Comparison of ENCODE assay signal across 24 cellular contexts in the genomic region with DNA sequence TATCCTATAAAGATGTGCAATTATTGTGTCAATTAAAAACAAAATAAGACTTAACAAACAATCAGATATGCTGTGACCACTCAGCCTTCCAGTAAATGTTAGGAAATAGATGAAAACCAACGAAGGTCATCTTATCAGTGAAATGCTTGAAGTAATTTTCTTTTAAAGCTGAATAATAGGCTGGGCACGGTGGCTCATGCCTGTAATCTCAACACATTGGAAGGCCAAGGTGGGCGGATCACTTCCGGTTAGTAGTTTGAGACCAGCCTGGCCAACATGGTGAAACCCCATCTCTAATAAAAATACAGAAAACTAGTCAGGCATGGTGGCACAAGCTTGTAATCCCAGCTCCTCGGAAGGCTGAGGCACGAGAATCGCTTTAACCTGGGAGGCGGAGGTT.
"Had no signal": no experiment of that assay in that cellular context is flagged by ENCODE, and none has a peak within 500 bp of the region (broad histone marks: within the 10 kb centered on the region; RNA-seq: fewer than 3 reads in every experiment).

No MANE protein-coding gene starts in this region.

- H3K4me3 Mint-ChIP-seq: natural killer cell; stimulated activated naive CD8-positive, alpha-beta T cell treated with anti-CD3 and anti-CD28 coated beads, Interleukin-15, amount 100 ng/mL, for 72 hours had no signal

- H3K4me3 ChIP-seq: dorsolateral prefrontal cortex, gastroesophageal sphincter, heart right ventricle, lower lobe of right lung, pancreas, right lobe of liver, suprapubic skin, transverse colon, upper lobe of right lung, uterus had no signal

- H3K27ac Mint-ChIP-seq: natural killer cell; stimulated activated naive CD8-positive, alpha-beta T cell treated with anti-CD3 and anti-CD28 coated beads, Interleukin-15, amount 100 ng/mL, for 72 hours had no signal

- H3K9me3 Mint-ChIP-seq: natural killer cell; stimulated activated naive CD8-positive, alpha-beta T cell treated with anti-CD3 and anti-CD28 coated beads, Interleukin-15, amount 100 ng/mL, for 72 hours had no signal

- H3K27ac ChIP-seq: dorsolateral prefrontal cortex, foreskin keratinocyte, gastroesophageal sphincter, heart right ventricle, lower lobe of right lung, pancreas, right lobe of liver, suprapubic skin, transverse colon, upper lobe of right lung, uterus had no signal

- DNase-seq: dorsolateral prefrontal cortex; effector CD4-positive, alpha-beta T cell; foreskin keratinocyte; heart right ventricle; hippocampal formation; islet precursor cell; kidney glomerular epithelial cell; left colon; left ventricle myocardium superior; lower lobe of right lung; natural killer cell; occipital lobe; pancreas; right lobe of liver; small intestine; stimulated activated CD4-positive, alpha-beta T cell treated with anti-CD3 and anti-CD28 coated beads, Interleukin-15, amount 100 ng/mL, for 24 hours; stimulated activated CD4-positive, alpha-beta T cell treated with anti-CD3 and anti-CD28 coated beads, Interleukin-2, amount 100 ng/mL, for 48 hours; stimulated activated naive CD4-positive, alpha-beta T cell; stimulated activated naive CD8-positive, alpha-beta T cell treated with anti-CD3 and anti-CD28 coated beads, Interleukin-15, amount 100 ng/mL, for 72 hours; transverse colon; upper lobe of right lung; uterus had no signal

- H3K36me3 ChIP-seq: gastroesophageal sphincter, heart right ventricle, lower lobe of right lung, pancreas, right lobe of liver, suprapubic skin, transverse colon, upper lobe of right lung, uterus had no signal

- H3K27me3 Mint-ChIP-seq: stimulated activated naive CD8-positive, alpha-beta T cell treated with anti-CD3 and anti-CD28 coated beads, Interleukin-15, amount 100 ng/mL, for 72 hours had no signal

- H3K36me3 Mint-ChIP-seq: natural killer cell had no signal

- H3K4me1 Mint-ChIP-seq: natural killer cell had no signal

- H3K9me3 ChIP-seq: gastroesophageal sphincter, heart right ventricle, lower lobe of right lung, pancreas, right lobe of liver, suprapubic skin, transverse colon, upper lobe of right lung, uterus had no signal

- H3K27me3 ChIP-seq: dorsolateral prefrontal cortex, foreskin keratinocyte, gastroesophageal sphincter, heart right ventricle, pancreas, right lobe of liver, suprapubic skin, transverse colon, upper lobe of right lung, uterus had no signal
